Comparison of ENCODE assay signal across 1 cellular context in genomic region chr22:45629469-45630089, GRCh38.
TF ChIP-seq lines count a peak whose summit lies in the region.

No MANE protein-coding gene starts in this region.

TF ChIP-seq in HepG2, 621 proteins besides CTCF, POLR2A, EP300 and RAD21 (continued from another document and continues in another):
- TF ChIP-seq ARID4A (CRISPR knock-in tag; IDR thresholded peaks at IDR 0.05; ENCODE audit: borderline replicate concordance) (peak; percentile 48; the same call in 1 of the 2 replicates), TMF1 (CRISPR knock-in tag; IDR thresholded peaks at IDR 0.05; ENCODE audit: low read depth) (no peak), ZBTB25 (CRISPR knock-in tag; IDR thresholded peaks at IDR 0.05) (no peak), ATAD3A (CRISPR knock-in tag; IDR thresholded peaks at IDR 0.05) (no peak), TIGD3 (CRISPR knock-in tag; IDR thresholded peaks at IDR 0.05; ENCODE audit: borderline replicate concordance) (no peak), MAFF (IDR thresholded peaks at IDR 0.05; ENCODE audit: low read depth, low read length) (no peak), PAXIP1 (CRISPR knock-in tag; conservative IDR thresholded peaks at IDR 0.05) (peak; percentile 74), REST (IDR thresholded peaks at IDR 0.05; ENCODE audit: borderline replicate concordance in 1 of 2, low read depth in 1 of 2, low read length in 2 of 2) (no peak), NFE2L1 (CRISPR knock-in tag; IDR thresholded peaks at IDR 0.05; ENCODE audit: borderline replicate concordance) (no peak), THYN1 (CRISPR knock-in tag; IDR thresholded peaks at IDR 0.05; ENCODE audit: borderline replicate concordance, low read depth) (no peak), MXD1 (CRISPR knock-in tag; IDR thresholded peaks at IDR 0.05) (no peak), MIER2 (CRISPR knock-in tag; IDR thresholded peaks at IDR 0.05) (no peak), ZNF546 (CRISPR knock-in tag; conservative IDR thresholded peaks at IDR 0.05) (no peak), ZSCAN25 (CRISPR knock-in tag; IDR thresholded peaks at IDR 0.05) (no peak), E2F2 (CRISPR knock-in tag; IDR thresholded peaks at IDR 0.05; ENCODE audit: borderline replicate concordance) (no peak), ZNF496 (CRISPR knock-in tag; IDR thresholded peaks at IDR 0.05; ENCODE audit: insufficient replicate concordance) (no peak), PPARG (CRISPR knock-in tag; conservative IDR thresholded peaks at IDR 0.05) (0 out of 2 replicates have a peak, but pooled peaks have one; percentile 24), SP5 (CRISPR knock-in tag; IDR thresholded peaks at IDR 0.05; ENCODE audit: borderline replicate concordance, low read depth) (no peak), ZBTB42 (CRISPR knock-in tag; IDR thresholded peaks at IDR 0.05) (no peak), NFRKB (IDR thresholded peaks at IDR 0.05) (no peak), SP140L (CRISPR knock-in tag; IDR thresholded peaks at IDR 0.05; ENCODE audit: borderline replicate concordance) (no peak), ZNF589 (CRISPR knock-in tag; conservative IDR thresholded peaks at IDR 0.05) (no peak), KDM6A (CRISPR knock-in tag; IDR thresholded peaks at IDR 0.05; ENCODE audit: low read depth) (no peak), ZNF800 (CRISPR knock-in tag; IDR thresholded peaks at IDR 0.05) (no peak), ZFY (CRISPR knock-in tag; IDR thresholded peaks at IDR 0.05) (peak; percentile 40; the same call in 1 of the 2 replicates), ATM (IDR thresholded peaks at IDR 0.05; ENCODE audit: borderline replicate concordance) (no peak), HDAC6 (IDR thresholded peaks at IDR 0.05; ENCODE audit: low read depth, low read length) (no peak), ZBTB7A (CRISPR knock-in tag; IDR thresholded peaks at IDR 0.05) (no peak), MEF2D (CRISPR knock-in tag; IDR thresholded peaks at IDR 0.05) (0 out of 2 replicates have a peak, but pooled peaks have one; percentile 37), KLF9 (CRISPR knock-in tag; IDR thresholded peaks at IDR 0.05; ENCODE audit: low read depth) (no peak), KDM5A (IDR thresholded peaks at IDR 0.05; ENCODE audit: borderline replicate concordance, low read length) (no peak), THAP7 (CRISPR knock-in tag; IDR thresholded peaks at IDR 0.05) (no peak), FOXA3 (CRISPR knock-in tag; IDR thresholded peaks at IDR 0.05) (peak; percentile 91), ZNF713 (CRISPR knock-in tag; IDR thresholded peaks at IDR 0.05) (no peak), ZBTB21 (CRISPR knock-in tag; IDR thresholded peaks at IDR 0.05) (no peak), ZNF558 (CRISPR knock-in tag; IDR thresholded peaks at IDR 0.05; ENCODE audit: borderline replicate concordance) (no peak), RFXANK (CRISPR knock-in tag; IDR thresholded peaks at IDR 0.05) (no peak), ZNF432 (CRISPR knock-in tag; IDR thresholded peaks at IDR 0.05; ENCODE audit: borderline replicate concordance) (no peak), NFIB (CRISPR knock-in tag; IDR thresholded peaks at IDR 0.05; ENCODE audit: borderline replicate concordance) (no peak)
